In genomic region chr5:90408571-90409317, GRCh38 we compare ENCODE assay signal across 8 cellular contexts.
DNase-seq lines count a peak whose midpoint lies in the region; ATAC-seq and TF ChIP-seq lines count a peak whose summit lies in the region.

No MANE protein-coding gene starts in this region.

- DNase-seq in DMS79 treated with DMSO at 0.1 percent for 48 hours (lab: John Stamatoyannopoulos, UW): peak; percentile 28
- no peak for DNase-seq in DMS79 (lab: John Stamatoyannopoulos, UW)
- peak; percentile 51 for DNase-seq in left kidney (ENCODE audit: low read depth, low spot score)
- DNase-seq in stimulated activated CD4-positive, alpha-beta T cell treated with anti-CD3 and anti-CD28 coated beads, Interleukin-4, amount 100 ng/mL, for 4 hours: no peak
- no peak for DNase-seq in SHP77 treated with DMSO at 0.1 percent for 48 hours (lab: John Stamatoyannopoulos, UW)

- peak overlapping the region; percentile 92 for H3K27ac ChIP-seq in VCaP

- ATAC-seq in HG03103 (IDR thresholded peaks at IDR 0.05; ENCODE audit: low read depth, unreplicated experiment) (peak; percentile 2), HG03442 (IDR thresholded peaks at IDR 0.05; ENCODE audit: unreplicated experiment) (no peak)

- TF ChIP-seq CTCF in VCaP (conservative IDR thresholded peaks at IDR 0.05): no peak

Comparison
In these comparisons a context has a peak if more than half of its experiments do, and no peak if none do; other contexts are left out.
1. DNase-seq: peak in DMS79 treated with DMSO at 0.1 percent for 48 hours (single experiment) and left kidney (single experiment); none in DMS79 (single experiment), stimulated activated CD4-positive, alpha-beta T cell treated with anti-CD3 and anti-CD28 coated beads, Interleukin-4, amount 100 ng/mL, for 4 hours (0 of 2) and SHP77 treated with DMSO at 0.1 percent for 48 hours (single experiment).